8 cellular contexts compared by ENCODE assay signal in the genomic region with DNA sequence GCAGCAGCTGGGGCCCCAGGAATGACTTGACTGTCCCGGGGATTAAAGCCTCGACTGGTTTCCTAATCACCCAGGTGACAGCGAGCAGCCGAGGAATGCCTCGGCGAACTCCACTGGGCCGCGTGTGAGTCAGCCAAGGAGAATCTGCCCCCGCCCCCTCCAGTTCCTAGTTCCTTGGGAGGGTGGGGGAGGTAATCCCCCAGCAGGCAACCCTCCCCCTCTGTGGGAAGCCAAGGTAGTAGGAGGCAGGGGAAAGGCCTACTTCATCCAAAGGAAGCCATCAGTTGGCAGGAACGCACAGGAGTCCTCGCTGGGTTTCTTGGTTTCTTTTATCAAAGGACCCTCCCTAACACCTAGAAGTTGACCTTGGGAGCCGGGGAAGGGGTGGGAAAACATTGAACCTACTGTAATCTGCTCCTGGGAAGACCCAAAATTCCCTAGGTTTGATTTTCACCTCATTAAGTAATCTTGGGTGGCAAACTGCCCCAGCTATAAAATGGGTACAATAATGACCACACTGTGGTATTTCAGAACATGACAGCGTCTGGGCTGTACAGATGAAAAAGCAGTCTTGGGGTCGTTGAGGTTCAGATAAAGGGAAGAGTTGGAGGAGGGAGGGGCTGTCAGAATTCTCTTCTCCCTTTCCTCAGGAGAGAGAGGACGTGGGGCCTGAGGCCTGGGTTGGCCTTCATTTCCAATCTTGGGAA. TPM values are rescaled to one million over a fixed set of nuclear protein-coding genes. Genes with fewer than 3 reads are reported as not detected.
DNase-seq lines count a peak whose midpoint lies in the region; ATAC-seq and TF ChIP-seq lines count a peak whose summit lies in the region.

No MANE protein-coding gene starts in this region.

- DNase-seq in HCT116 (ENCODE audit: low read depth, low spot score) (peak; percentile 54), WTC11 (ENCODE audit: low spot score) (peak; percentile 92), right cardiac atrium (peak in 1 of 3 donors; percentile 67), NCI-H187 (lab: John Stamatoyannopoulos, UW) (no peak), cerebellum (ENCODE audit: low spot score) (no peak)
- no peak for DNase-seq in CD8-positive, alpha-beta T cell
- no peak for DNase-seq in stimulated activated CD4-positive, alpha-beta T cell treated with anti-CD3 and anti-CD28 coated beads, Interleukin-4, amount 100 ng/mL, for 1 hour

- H3K9me3 ChIP-seq in HCT116 (ENCODE audit: control insufficient read depth in 1 of 2, insufficient read depth in 1 of 2, low read depth in 1 of 2, low read length in 2 of 2) (no peaks in the 10 kb centered on the region), right cardiac atrium (ENCODE audit: control insufficient read depth, low read length) (no peaks in the 10 kb centered on the region), skeletal muscle tissue (ENCODE audit: control insufficient read depth in 3 of 3, low read length in 3 of 3) (no peaks in the 10 kb centered on the region)
- no peaks in the 10 kb centered on the region for H3K9me3 ChIP-seq in CD8-positive, alpha-beta T cell (ENCODE audit: low read length)

- intact Hi-C loops in HCT116 (cut with micrococcal nuclease) (no loop called here), right cardiac atrium (cut with DNase I) (no loop called here)
- intact Hi-C loops in CD8-positive, alpha-beta T cell (cut with DNase I, micrococcal nuclease) = no loop called here

- WGBS in right cardiac atrium = 50% methylated on average over 15 of the region's 15 CpGs

- H3K4me3 Mint-ChIP-seq in WTC11 = peak overlapping the region; percentile 88
- H3K4me3 Mint-ChIP-seq in CD8-positive, alpha-beta T cell = no peak overlapping the region

- TF ChIP-seq POLR2A in HCT116 (IDR thresholded peaks at IDR 0.05; ENCODE audit: borderline replicate concordance, extremely low read depth, insufficient read depth, insufficient read length) = no peak

- no peaks in the 10 kb centered on the region for H4K20me1 ChIP-seq in HCT116 (ENCODE audit: insufficient read depth)

- peak overlapping the region; percentile 81 for H3K4me2 ChIP-seq in HCT116 (ENCODE audit: low read length)

- POLR2A ChIA-PET in HCT116 (lab: Charles Lee) (no interaction called here), WTC11 (lab: Charles Lee) (interaction anchor here (0.5 to 5.5 kb wide), 5 partner anchors 13 to 88 kb away, joined by 3 to 83 read pairs (median 12); partner anchors contain the start of gene TRNP1)
- POLR2A ChIA-PET in CD8-positive, alpha-beta T cell (lab: Charles Lee) = no interaction called here

- H3K9me3 Mint-ChIP-seq in WTC11 = no peaks in the 10 kb centered on the region
- no peaks in the 10 kb centered on the region for H3K9me3 Mint-ChIP-seq in CD8-positive, alpha-beta T cell

- TF ChIP-seq RAD21 in HCT116 (IDR thresholded peaks at IDR 0.05; ENCODE audit: low read depth) = no peak

- no peaks in the 10 kb centered on the region for H3K27me3 Mint-ChIP-seq in WTC11 (ENCODE audit: low read depth)
- peaks cover 25% of the 10 kb centered on the region for H3K27me3 Mint-ChIP-seq in CD8-positive, alpha-beta T cell (ENCODE audit: low read depth)

- H3K9me2 ChIP-seq in HCT116 (ENCODE audit: insufficient read depth) = no peaks in the 10 kb centered on the region

- H3K4me1 Mint-ChIP-seq in WTC11 = peaks cover 57% of the 10 kb centered on the region
- H3K4me1 Mint-ChIP-seq in CD8-positive, alpha-beta T cell (ENCODE audit: low read depth) = peaks cover 14% of the 10 kb centered on the region

- CTCF ChIA-PET in HCT116 (lab: Charles Lee) = interaction anchor here (1.1 kb wide), 1 partner anchor 13 kb away, joined by 5 read pairs; no protein-coding TSS in a partner anchor
- CTCF ChIA-PET in WTC11 (lab: Charles Lee) = interaction anchor here (7.0 to 8.2 kb wide), 2 partner anchors 15 to 33 kb away, joined by 77 to 126 read pairs; partner anchors contain the start of gene TRNP1
- CTCF ChIA-PET in CD8-positive, alpha-beta T cell (lab: Charles Lee) = interaction anchor here (1.0 to 5.8 kb wide), 4 partner anchors 9 to 86 kb away, joined by 3 to 33 read pairs (median 3); no protein-coding TSS in a partner anchor

- RAD21 ChIA-PET in HCT116 (lab: Charles Lee; ENCODE audit: low non-redundant PET in 1 of 2, low total read pairs in 2 of 2, uncharacterized antibody in 2 of 2, unreplicated experiment in 2 of 2) = no interaction called here

- ATAC-seq in HCT116 = peak; percentile 46
- ATAC-seq in WTC11 = peak; percentile 16
- no peak for ATAC-seq in right cardiac atrium
- ATAC-seq in CD8-positive, alpha-beta T cell = no peak

- H3K36me3 Mint-ChIP-seq in WTC11 = peaks cover 22% of the 10 kb centered on the region
- H3K36me3 Mint-ChIP-seq in CD8-positive, alpha-beta T cell = no peaks in the 10 kb centered on the region

- H3K4me3 ChIP-seq in HCT116 (replicated peaks in 1 of 2; ENCODE audit: low read depth in 1 of 2, low read length in 2 of 2) (peak overlapping the region; percentile 49 to 60), right cardiac atrium (ENCODE audit: low read length) (peak overlapping the region; percentile 51), skeletal muscle tissue (ENCODE audit: low read length in 3 of 3) (peak overlapping the region in 1 of 3 donors; percentile 27)
- H3K4me3 ChIP-seq in CD8-positive, alpha-beta T cell (ENCODE audit: low read depth, low read length) = no peak overlapping the region

- H2AFZ ChIP-seq in HCT116 (ENCODE audit: low read depth, low read length, poor library complexity, severe bottlenecking) = no peak overlapping the region

- H3K79me2 ChIP-seq in HCT116 (ENCODE audit: insufficient read depth, low read length) = no peaks in the 10 kb centered on the region; the same call in 1 of the 2 replicates

- peak overlapping the region; percentile 92 for H3K27ac Mint-ChIP-seq in WTC11
- no peak overlapping the region for H3K27ac Mint-ChIP-seq in CD8-positive, alpha-beta T cell

- H3K4me1 ChIP-seq in HCT116 (ENCODE audit: control insufficient read depth in 1 of 2, insufficient read depth in 2 of 2, low read length in 2 of 2) (peaks cover 55 to 70% of the 10 kb centered on the region in 2 experiments), right cardiac atrium (ENCODE audit: control insufficient read depth, insufficient read depth, low read length) (peaks cover 3% of the 10 kb centered on the region), skeletal muscle tissue (ENCODE audit: control insufficient read depth in 3 of 3, insufficient read depth in 3 of 3, low read length in 3 of 3) (peaks cover 0 to 23% (median 16%) of the 10 kb centered on the region in 3 donors)
- peaks cover 7% of the 10 kb centered on the region for H3K4me1 ChIP-seq in CD8-positive, alpha-beta T cell (ENCODE audit: insufficient read depth, low read length)

- no TSS peak for BruUV-seq in HCT116 (replicated peaks; lab: Mats Ljungman, UMichigan)

- H3K36me3 ChIP-seq in HCT116 (ENCODE audit: control insufficient read depth in 1 of 2, insufficient read depth in 2 of 2, low read length in 2 of 2) (peaks cover 0 to under 1% of the 10 kb centered on the region in 2 experiments; a peak in 1 of 4 replicates), skeletal muscle tissue (ENCODE audit: control insufficient read depth in 3 of 3, insufficient read depth in 3 of 3, low read length in 3 of 3) (peaks cover 0 to 2% (median 0%) of the 10 kb centered on the region in 3 donors)
- H3K36me3 ChIP-seq in CD8-positive, alpha-beta T cell (ENCODE audit: insufficient read depth, low read length) = no peaks in the 10 kb centered on the region

- TF ChIP-seq CTCF in HCT116 (IDR thresholded peaks at IDR 0.05 in 2 of 3, conservative IDR thresholded peaks at IDR 0.05 in 1 of 3; ENCODE audit: borderline replicate concordance in 1 of 3, insufficient read depth in 1 of 3, low read depth in 2 of 3, low read length in 2 of 3) (no peak), WTC11 (IDR thresholded peaks at IDR 0.05) (no peak)
- TF ChIP-seq CTCF in CD8-positive, alpha-beta T cell (IDR thresholded peaks at IDR 0.05) = no peak

- peak overlapping the region; percentile 43 for H3K27ac ChIP-seq in HCT116 (ENCODE audit: low read depth, low read length)
- peak overlapping the region; percentile 69 for H3K27ac ChIP-seq in right cardiac atrium (ENCODE audit: low read length)
- H3K27ac ChIP-seq in skeletal muscle tissue (ENCODE audit: low read depth, low read length) = no peak overlapping the region
- H3K27ac ChIP-seq in CD8-positive, alpha-beta T cell (ENCODE audit: low read depth, low read length) = no peak overlapping the region

- peak overlapping the region; percentile 62 for H3K9ac ChIP-seq in HCT116 (ENCODE audit: low read length)
- peak overlapping the region in 2 of 3 donors; percentile 20 to 66 for H3K9ac ChIP-seq in skeletal muscle tissue (ENCODE audit: low read depth in 1 of 3, low read length in 3 of 3)

- no peaks in the 10 kb centered on the region for H3K27me3 ChIP-seq in HCT116 (ENCODE audit: insufficient read depth, low read length)
- no peaks in the 10 kb centered on the region for H3K27me3 ChIP-seq in right cardiac atrium (ENCODE audit: control insufficient read depth, insufficient read depth)
- H3K27me3 ChIP-seq in skeletal muscle tissue (ENCODE audit: control insufficient read depth in 3 of 3, insufficient read depth in 3 of 3, low read length in 3 of 3) = no peaks in the 10 kb centered on the region
- peaks cover 8% of the 10 kb centered on the region for H3K27me3 ChIP-seq in CD8-positive, alpha-beta T cell (ENCODE audit: insufficient read depth, low read length)

TF ChIP-seq in HCT116, 20 proteins besides CTCF, POLR2A, EP300 and RAD21 (continues in another document):
- TF ChIP-seq ZFX (IDR thresholded peaks at IDR 0.05) (0 out of 2 replicates have a peak, but pooled peaks have one; percentile 3), ELF1 (IDR thresholded peaks at IDR 0.05; ENCODE audit: borderline replicate concordance, low read depth) (no peak)

RNA-seq across cellular contexts. Expression of gene TENT5B, which starts 1.4 kb away (rescaled TPM):
- total RNA-seq in HCT116 (2021; ENCODE audit: unreplicated experiment) (5.7 TPM), WTC11 (2021) (104 to 124 TPM (median 119 TPM) in 3 replicates), right cardiac atrium (10 to 100 TPM; 27.5 to 32.4 (median 30.7) TPM), skeletal muscle tissue (1.0 TPM), cerebellum (0.18 TPM)
- polyA plus RNA-seq in HCT116 (2012) = 5.8 and 6.0 TPM in 2 replicates
- 28.6 TPM for polyA plus RNA-seq in right cardiac atrium
- total RNA-seq in CD8-positive, alpha-beta T cell = not detected

RNA-seq across cellular contexts. Expression of gene TRNP1, which starts 17.7 kb away (rescaled TPM):
- total RNA-seq in HCT116 (2021; ENCODE audit: unreplicated experiment) (76.9 TPM), WTC11 (2021) (37.6 to 51.4 TPM (median 49.4 TPM) in 3 replicates), right cardiac atrium (10 to 100 TPM; 45.9 to 52.4 (median 49.1) TPM), skeletal muscle tissue (under 0.01 TPM), cerebellum (8.1 TPM)
- 25.0 and 39.1 TPM in 2 replicates for polyA plus RNA-seq in HCT116 (2012)
- polyA plus RNA-seq in right cardiac atrium = 64.6 TPM
- total RNA-seq in CD8-positive, alpha-beta T cell = not detected

RNA-seq across cellular contexts. Expression of gene KDF1, which starts 50.9 kb away (rescaled TPM):
- 23.0 TPM for total RNA-seq in HCT116 (2021; ENCODE audit: unreplicated experiment)
- polyA plus RNA-seq in HCT116 (2012) = 27.4 and 29.6 TPM in 2 replicates
- 18.9 to 19.8 TPM (median 19.0 TPM) in 3 replicates for total RNA-seq in WTC11 (2021)
- total RNA-seq in right cardiac atrium = 1 to 10 TPM in 1 of 4 donors, under 1 TPM in 3; 0.19 to 1.2 (median 0.88) TPM
- polyA plus RNA-seq in right cardiac atrium = 0.54 TPM
- not detected for total RNA-seq in skeletal muscle tissue
- 1 to 10 TPM in 1 of 2 experiments, under 1 TPM in 1; 0.92 to 1.3 TPM for total RNA-seq in CD8-positive, alpha-beta T cell
- total RNA-seq in cerebellum = not detected

Comparison
In these comparisons a context has a peak if more than half of its experiments do, and no peak if none do; other contexts are left out.
1. ATAC-seq: peak in HCT116 (single experiment) and WTC11 (single experiment); none in right cardiac atrium (0 of 2) and CD8-positive, alpha-beta T cell (single experiment).
2. DNase-seq: peak in HCT116 (single experiment) and WTC11 (single experiment); none in NCI-H187 (0 of 2), CD8-positive, alpha-beta T cell (0 of 7), stimulated activated CD4-positive, alpha-beta T cell treated with anti-CD3 and anti-CD28 coated beads, Interleukin-4, amount 100 ng/mL, for 1 hour (single experiment) and cerebellum (single experiment).
3. H3K27ac ChIP-seq: peak in HCT116 (single experiment) and right cardiac atrium (single experiment); none in skeletal muscle tissue (single experiment) and CD8-positive, alpha-beta T cell (single experiment).
4. Of the 4 proteins assayed by ChIP-seq in both WTC11 and HCT116: peak only in WTC11: MAX and SP1; only in HCT116: none; in both: none; in neither: 2.